In genomic region chr10:75502838-75503237, GRCh38 we compare ENCODE assay signal across 32 cellular contexts.
DNase-seq lines count a peak whose midpoint lies in the region; ATAC-seq and TF ChIP-seq lines count a peak whose summit lies in the region.
"Had no signal": no experiment of that assay in that cellular context is flagged by ENCODE, and none has a peak within 500 bp of the region (broad histone marks: within the 10 kb centered on the region; RNA-seq: fewer than 3 reads in every experiment).

No MANE protein-coding gene starts in this region.

- no peak overlapping the region for H3K27ac ChIP-seq in HEK293 (ENCODE audit: extremely low read depth, low read depth, low read length)
- H3K27ac ChIP-seq: 22Rv1; A549; BLaER1; BLaER1 treated with 17β-estradiol and CSF1 and Interleukin-3, amounts not matched to agents 10 nM and 100 nM; C4-2B had no signal

- H3K4me3 ChIP-seq in HEK293 (ENCODE audit: low read depth, low read length) (no peak overlapping the region), Caco-2 (ENCODE audit: low read depth, low read length) (no peak overlapping the region)
- H3K4me3 ChIP-seq: A549; BLaER1; BLaER1 treated with 17β-estradiol and CSF1 and Interleukin-3, amounts not matched to agents 10 nM and 100 nM had no signal

- H3K9me3 ChIP-seq in HEK293 (ENCODE audit: control insufficient read depth, insufficient read depth, low read depth, low read length) (no peaks in the 10 kb centered on the region), Caco-2 (no peaks in the 10 kb centered on the region)
- H3K9me3 ChIP-seq: A549, BE2C had no signal

- H3K9me3 Mint-ChIP-seq in progenitor cell of endocrine pancreas (ENCODE audit: low read depth), result no peaks in the 10 kb centered on the region
- no peaks in the 10 kb centered on the region for H3K9me3 Mint-ChIP-seq in T-cell
- no peaks in the 10 kb centered on the region for H3K9me3 Mint-ChIP-seq in Caco-2 (ENCODE audit: unreplicated experiment)
- H3K9me3 Mint-ChIP-seq: CD4-positive, alpha-beta T cell; CD8-positive, alpha-beta memory T cell; CD8-positive, alpha-beta T cell had no signal

- no TSS peak for BruUV-seq in Caco-2 (replicated peaks; lab: Mats Ljungman, UMichigan)

- H3K36me3 Mint-ChIP-seq in progenitor cell of endocrine pancreas (ENCODE audit: insufficient read depth), result no peaks in the 10 kb centered on the region
- H3K36me3 Mint-ChIP-seq in T-cell, result no peaks in the 10 kb centered on the region
- H3K36me3 Mint-ChIP-seq in Caco-2 (ENCODE audit: insufficient read depth, unreplicated experiment), result no peaks in the 10 kb centered on the region
- H3K36me3 Mint-ChIP-seq: CD4-positive, alpha-beta memory T cell; CD4-positive, CD25-positive, alpha-beta regulatory T cell; CD8-positive, alpha-beta memory T cell; CD8-positive, alpha-beta T cell had no signal

- H3K27ac Mint-ChIP-seq in progenitor cell of endocrine pancreas, result peak overlapping the region; percentile 57
- H3K27ac Mint-ChIP-seq in T-cell, result no peak overlapping the region
- no peak overlapping the region for H3K27ac Mint-ChIP-seq in Caco-2 (ENCODE audit: unreplicated experiment)
- H3K27ac Mint-ChIP-seq: B cell; CD4-positive, alpha-beta memory T cell; CD4-positive, alpha-beta T cell; CD4-positive, CD25-positive, alpha-beta regulatory T cell; CD8-positive, alpha-beta memory T cell; CD8-positive, alpha-beta T cell had no signal

- H3K27me3 Mint-ChIP-seq in progenitor cell of endocrine pancreas (peaks cover 6% of the 10 kb centered on the region), T-cell (peaks cover 9 to 12% of the 10 kb centered on the region in 2 donors), Caco-2 (ENCODE audit: insufficient read depth, unreplicated experiment) (no peaks in the 10 kb centered on the region)
- H3K27me3 Mint-ChIP-seq: CD4-positive, CD25-positive, alpha-beta regulatory T cell had no signal

- CTCF ChIA-PET in HEK293 (lab: Yijun Ruan, JAX), result interaction anchor here (0.7 kb wide), 1 partner anchor 99 kb away, joined by 3 read pairs; no protein-coding TSS in a partner anchor
- CTCF ChIA-PET in T-cell (lab: Charles Lee), result no interaction called here
- CTCF ChIA-PET in Caco-2 (lab: Charles Lee), result no interaction called here

- POLR2A ChIA-PET in HEK293 (lab: Yijun Ruan, JAX) (interaction anchor here (0.6 kb wide), 1 partner anchor 87 kb away, joined by 3 read pairs; no protein-coding TSS in a partner anchor), T-cell (lab: Charles Lee) (no interaction called here), Caco-2 (lab: Charles Lee) (no interaction called here)

- H3K36me3 ChIP-seq in HEK293 (ENCODE audit: control insufficient read depth in 2 of 2, insufficient read depth in 1 of 2, low read length in 2 of 2), result no peaks in the 10 kb centered on the region
- no peaks in the 10 kb centered on the region for H3K36me3 ChIP-seq in Caco-2 (ENCODE audit: control insufficient read depth, insufficient read depth, low read length)
- H3K36me3 ChIP-seq: BE2C; BLaER1; BLaER1 treated with 17β-estradiol and CSF1 and Interleukin-3, amounts not matched to agents 10 nM and 100 nM had no signal

- no peak for TF ChIP-seq CTCF in HEK293 (tag by site-specific recombination; IDR thresholded peaks at IDR 0.05)
- no peak for TF ChIP-seq CTCF in progenitor cell of endocrine pancreas (IDR thresholded peaks at IDR 0.05; ENCODE audit: unreplicated experiment)
- TF ChIP-seq CTCF in Caco-2 (IDR thresholded peaks at IDR 0.05; ENCODE audit: insufficient read depth in 1 of 2, low read depth in 1 of 2, low read length in 1 of 2, severe bottlenecking in 1 of 2, unreplicated experiment in 1 of 2), result no peak

- peaks cover 24% of the 10 kb centered on the region for H3K4me1 Mint-ChIP-seq in progenitor cell of endocrine pancreas (ENCODE audit: low read depth)
- no peaks in the 10 kb centered on the region for H3K4me1 Mint-ChIP-seq in T-cell
- H3K4me1 Mint-ChIP-seq in Caco-2 (ENCODE audit: low read depth, unreplicated experiment), result peaks cover 23% of the 10 kb centered on the region
- H3K4me1 Mint-ChIP-seq: B cell; CD4-positive, alpha-beta memory T cell; CD4-positive, CD25-positive, alpha-beta regulatory T cell; CD8-positive, alpha-beta memory T cell had no signal

- H3K4me1 ChIP-seq in HEK293 (ENCODE audit: control insufficient read depth, insufficient read depth, low read length), result peaks cover 8% of the 10 kb centered on the region
- peaks cover 34% of the 10 kb centered on the region; the same call in 1 of the 2 replicates for H3K4me1 ChIP-seq in Caco-2

- H3K4me3 Mint-ChIP-seq in progenitor cell of endocrine pancreas (ENCODE audit: low read depth), result no peak overlapping the region
- no peak overlapping the region for H3K4me3 Mint-ChIP-seq in T-cell
- no peak overlapping the region for H3K4me3 Mint-ChIP-seq in Caco-2 (ENCODE audit: unreplicated experiment)
- H3K4me3 Mint-ChIP-seq: B cell; CD14-positive monocyte; CD4-positive, alpha-beta memory T cell; CD4-positive, alpha-beta T cell; CD4-positive, CD25-positive, alpha-beta regulatory T cell; CD8-positive, alpha-beta memory T cell; CD8-positive, alpha-beta T cell had no signal

- DNase-seq in NCI-H146 (lab: John Stamatoyannopoulos, UW), result peak; percentile 36
- DNase-seq in NCI-H146 treated with DMSO at 0.1 percent for 48 hours (lab: John Stamatoyannopoulos, UW; ENCODE audit: unreplicated experiment), result no peak
- no peak for DNase-seq in progenitor cell of endocrine pancreas (ENCODE audit: low spot score, unreplicated experiment)
- DNase-seq in T-cell, result no peak
- DNase-seq in Caco-2, result no peak
- DNase-seq: 8988T; ACHN; AML-193; BE2C; C1 segment of cervical spinal cord; Calu3; CD4-positive, alpha-beta memory T cell; CD4-positive, alpha-beta T cell; CD4-positive, CD25-positive, alpha-beta regulatory T cell; CD8-positive, alpha-beta memory T cell; CD8-positive, alpha-beta T cell; COR-L47; DMS 273 treated with DMSO at 0.1 percent for 48 hours; DMS153; DMS53; DMS79; DMS79 treated with DMSO at 0.1 percent for 48 hours; DND-41; EL had no signal

- intact Hi-C loops in Caco-2 (cut with micrococcal nuclease; ENCODE audit: unreplicated experiment), result no loop called here

- ATAC-seq in T-cell (replicated peaks in 1 of 4), result no peak
- ATAC-seq: A549; CD8-positive, alpha-beta T cell had no signal

- no peaks in the 10 kb centered on the region for H3K27me3 ChIP-seq in Caco-2 (replicated peaks; ENCODE audit: control insufficient read depth, insufficient read depth, low read length)
- H3K27me3 ChIP-seq: BE2C; BLaER1; BLaER1 treated with 17β-estradiol and CSF1 and Interleukin-3, amounts not matched to agents 10 nM and 100 nM had no signal

TF ChIP-seq in HEK293, 187 proteins besides CTCF, POLR2A, EP300 and RAD21:
- peak; percentile 94 for TF ChIP-seq SCRT2 (tag by site-specific recombination; IDR thresholded peaks at IDR 0.05)
- TF ChIP-seq YY1 (tag by site-specific recombination; IDR thresholded peaks at IDR 0.05), result no peak
- peak; percentile 96 for TF ChIP-seq SCRT1 (tag by site-specific recombination; IDR thresholded peaks at IDR 0.05; ENCODE audit: borderline replicate concordance)
